ENCODE assay signal across 8 cellular contexts in the genomic region with DNA sequence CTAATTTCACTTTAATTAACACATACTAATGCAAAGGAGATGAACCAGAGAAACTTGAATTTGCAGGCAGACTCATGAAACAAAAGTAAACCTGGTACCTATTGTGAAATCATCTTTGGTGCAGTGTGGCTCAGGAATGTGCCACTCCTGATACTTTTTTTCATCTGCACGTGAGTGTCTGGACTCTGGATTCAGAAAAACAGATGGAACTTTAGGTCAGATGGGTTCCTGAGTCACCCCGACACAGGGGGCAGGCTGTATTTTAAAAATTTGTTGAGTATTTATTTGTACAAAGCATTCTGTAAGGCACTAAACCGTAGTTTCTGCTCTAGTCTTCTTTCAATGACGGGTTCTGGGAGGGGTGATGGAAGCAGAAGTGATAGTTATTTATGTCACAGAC. TPM values are rescaled to one million over a fixed set of nuclear protein-coding genes. Genes with fewer than 3 reads are reported as not detected.
DNase-seq lines count a peak whose midpoint lies in the region; ATAC-seq and TF ChIP-seq lines count a peak whose summit lies in the region.

No MANE protein-coding gene starts in this region.

- intact Hi-C loops in vagina (cut with DNase I) = no loop called here
- intact Hi-C loops in activated CD8-positive, alpha-beta T cell treated with anti-CD3 and anti-CD28 coated beads for 36 hours (cut with micrococcal nuclease) = no loop called here

- DNase-seq in stimulated activated naive CD8-positive, alpha-beta T cell treated with anti-CD3 and anti-CD28 coated beads, Interleukin-15, Interleukin-2, amounts not matched to agents 100 U/mL and 50 U/mL, for 24 hours = no peak
- DNase-seq in cardiac fibroblast (ENCODE audit: low read depth in 2 of 2) (peak; percentile 69 to 89), lung (ENCODE audit: low spot score) (no peak), vagina (ENCODE audit: extremely low spot score in 2 of 2) (no peak), NCI-H774 (lab: John Stamatoyannopoulos, UW) (no peak), NCI-H510A treated with DMSO at 0.1 percent for 48 hours (lab: John Stamatoyannopoulos, UW) (no peak)
- DNase-seq in activated CD8-positive, alpha-beta T cell treated with anti-CD3 and anti-CD28 coated beads for 36 hours = no peak

- H3K4me1 ChIP-seq in lung (ENCODE audit: control insufficient read depth in 2 of 2, insufficient read depth in 2 of 2, low read length in 2 of 2) (peaks cover 0 to 3% of the 10 kb centered on the region in 2 donors), vagina (no peaks in the 10 kb centered on the region)

- no peak for ATAC-seq in stimulated activated naive CD8-positive, alpha-beta T cell treated with anti-CD3 and anti-CD28 coated beads, Interleukin-15, Interleukin-2, amounts not matched to agents 100 U/mL and 50 U/mL, for 24 hours
- ATAC-seq in lung (ENCODE audit: insufficient read depth, low FRiP score) = peak; percentile 21
- no peak for ATAC-seq in activated CD8-positive, alpha-beta T cell treated with anti-CD3 and anti-CD28 coated beads for 36 hours

- peaks cover 27% of the 10 kb centered on the region for H3K4me1 Mint-ChIP-seq in stimulated activated naive CD8-positive, alpha-beta T cell treated with anti-CD3 and anti-CD28 coated beads, Interleukin-15, Interleukin-2, amounts not matched to agents 100 ng/mL and 50 ng/mL, for 24 hours (ENCODE audit: low read depth)
- peaks cover 14% of the 10 kb centered on the region for H3K4me1 Mint-ChIP-seq in activated CD8-positive, alpha-beta T cell treated with anti-CD3 and anti-CD28 coated beads for 36 hours (ENCODE audit: low read depth)

- H3K9me3 ChIP-seq in lung (ENCODE audit: control insufficient read depth in 2 of 2, insufficient read depth in 1 of 2, low read length in 1 of 2) = no peaks in the 10 kb centered on the region
- no peaks in the 10 kb centered on the region for H3K9me3 ChIP-seq in vagina

- peak overlapping the region in 1 of 2 donors; percentile 31 for H3K4me3 ChIP-seq in cardiac fibroblast (replicated peaks in 1 of 2; ENCODE audit: low read depth in 2 of 2, low read length in 2 of 2)
- no peak overlapping the region for H3K4me3 ChIP-seq in lung
- H3K4me3 ChIP-seq in vagina = no peak overlapping the region

- peaks cover 18% of the 10 kb centered on the region for H3K27me3 Mint-ChIP-seq in stimulated activated naive CD8-positive, alpha-beta T cell treated with anti-CD3 and anti-CD28 coated beads, Interleukin-15, Interleukin-2, amounts not matched to agents 100 ng/mL and 50 ng/mL, for 24 hours
- peaks cover 4% of the 10 kb centered on the region for H3K27me3 Mint-ChIP-seq in activated CD8-positive, alpha-beta T cell treated with anti-CD3 and anti-CD28 coated beads for 36 hours

- H3K4me3 Mint-ChIP-seq in stimulated activated naive CD8-positive, alpha-beta T cell treated with anti-CD3 and anti-CD28 coated beads, Interleukin-15, Interleukin-2, amounts not matched to agents 100 ng/mL and 50 ng/mL, for 24 hours = no peak overlapping the region
- no peak overlapping the region for H3K4me3 Mint-ChIP-seq in activated CD8-positive, alpha-beta T cell treated with anti-CD3 and anti-CD28 coated beads for 36 hours

- TF ChIP-seq CTCF in cardiac fibroblast (IDR thresholded peaks at IDR 0.05; ENCODE audit: low read depth, low read length) (no peak), lung (IDR thresholded peaks at IDR 0.05; ENCODE audit: control extremely low read depth, extremely low read depth) (no peak), vagina (IDR thresholded peaks at IDR 0.05) (no peak)
- no peak for TF ChIP-seq CTCF in activated CD8-positive, alpha-beta T cell treated with anti-CD3 and anti-CD28 coated beads for 36 hours (IDR thresholded peaks at IDR 0.05)

- no peaks in the 10 kb centered on the region for H3K36me3 Mint-ChIP-seq in stimulated activated naive CD8-positive, alpha-beta T cell treated with anti-CD3 and anti-CD28 coated beads, Interleukin-15, Interleukin-2, amounts not matched to agents 100 ng/mL and 50 ng/mL, for 24 hours (ENCODE audit: low read depth)
- H3K36me3 Mint-ChIP-seq in activated CD8-positive, alpha-beta T cell treated with anti-CD3 and anti-CD28 coated beads for 36 hours (ENCODE audit: low read depth) = no peaks in the 10 kb centered on the region

- POLR2A ChIA-PET in activated CD8-positive, alpha-beta T cell treated with anti-CD3 and anti-CD28 coated beads for 36 hours (lab: Charles Lee) = no interaction called here

- no peaks in the 10 kb centered on the region for H3K27me3 ChIP-seq in lung (ENCODE audit: control insufficient read depth, insufficient read depth)
- H3K27me3 ChIP-seq in vagina = no peaks in the 10 kb centered on the region

- WGBS in lung, 2 donors = 46 to 64% methylated on average over 4 of the region's 4 CpGs

- TF ChIP-seq POLR2A in vagina (IDR thresholded peaks at IDR 0.05) = no peak

- CTCF ChIA-PET in activated CD8-positive, alpha-beta T cell treated with anti-CD3 and anti-CD28 coated beads for 36 hours (lab: Charles Lee) = interaction anchor here (0.7 to 3.8 kb wide), 3 partner anchors 8 to 12 kb away, joined by 3 to 24 read pairs (median 5); no protein-coding TSS in a partner anchor

- no peak overlapping the region for H3K27ac ChIP-seq in lung (ENCODE audit: low read depth in 1 of 2, low read length in 1 of 2)
- peak overlapping the region; percentile 47 for H3K27ac ChIP-seq in vagina

- peak overlapping the region; percentile 50 for H3K27ac Mint-ChIP-seq in stimulated activated naive CD8-positive, alpha-beta T cell treated with anti-CD3 and anti-CD28 coated beads, Interleukin-15, Interleukin-2, amounts not matched to agents 100 ng/mL and 50 ng/mL, for 24 hours
- H3K27ac Mint-ChIP-seq in activated CD8-positive, alpha-beta T cell treated with anti-CD3 and anti-CD28 coated beads for 36 hours = no peak overlapping the region

- no peaks in the 10 kb centered on the region for H3K9me3 Mint-ChIP-seq in stimulated activated naive CD8-positive, alpha-beta T cell treated with anti-CD3 and anti-CD28 coated beads, Interleukin-15, Interleukin-2, amounts not matched to agents 100 ng/mL and 50 ng/mL, for 24 hours
- H3K9me3 Mint-ChIP-seq in activated CD8-positive, alpha-beta T cell treated with anti-CD3 and anti-CD28 coated beads for 36 hours = no peaks in the 10 kb centered on the region

- H3K36me3 ChIP-seq in lung (ENCODE audit: control insufficient read depth in 2 of 2, insufficient read depth in 2 of 2, low read length in 2 of 2) (no peaks in the 10 kb centered on the region), vagina (no peaks in the 10 kb centered on the region)

RNA-seq across cellular contexts. Expression of a gene that starts 52.2 kb away (rescaled TPM):
- total RNA-seq in lung = 10 to 100 TPM; 30.7 to 47.7 TPM
- 10 to 100 TPM; 15.5 to 21.7 TPM for polyA plus RNA-seq in lung
- 72.4 TPM for total RNA-seq in vagina
- total RNA-seq in activated CD8-positive, alpha-beta T cell treated with anti-CD3 and anti-CD28 coated beads for 36 hours = 10 to 100 TPM; 32.0 to 33.6 TPM

Comparison
In these comparisons a context has a peak if more than half of its experiments do, and no peak if none do; other contexts are left out.
1. DNase-seq: peak in cardiac fibroblast (2 of 2); none in stimulated activated naive CD8-positive, alpha-beta T cell treated with anti-CD3 and anti-CD28 coated beads, Interleukin-15, Interleukin-2, amounts not matched to agents 100 U/mL and 50 U/mL, for 24 hours (single experiment), lung (single experiment), vagina (0 of 2), NCI-H774 (single experiment), NCI-H510A treated with DMSO at 0.1 percent for 48 hours (single experiment) and activated CD8-positive, alpha-beta T cell treated with anti-CD3 and anti-CD28 coated beads for 36 hours (single experiment).